9 cellular contexts compared by ENCODE assay signal in genomic region chr3:45551214-45552010, GRCh38. TPM values are rescaled to one million over a fixed set of nuclear protein-coding genes. Genes with fewer than 3 reads are reported as not detected.
DNase-seq lines count a peak whose midpoint lies in the region; FAIRE-seq and TF ChIP-seq lines count a peak whose summit lies in the region.
"Had no signal": no experiment of that assay in that cellular context is flagged by ENCODE, and none has a peak within 500 bp of the region (broad histone marks: within the 10 kb centered on the region; RNA-seq: fewer than 3 reads in every experiment).

No MANE protein-coding gene starts in this region.

- H3K4ac ChIP-seq in trophoblast cell (ENCODE audit: low read depth, low read length): no peak overlapping the region

- CTCF ChIA-PET in PC-9 (lab: Charles Lee): interaction anchor here (0.5 to 0.7 kb wide), 2 partner anchors 103 to 449 kb away, joined by 4 to 10 read pairs; no protein-coding TSS in a partner anchor

- no peaks in the 10 kb centered on the region for H3K79me1 ChIP-seq in trophoblast cell (ENCODE audit: low read length)

- intact Hi-C loops in PC-9 (cut with micrococcal nuclease; ENCODE audit: unreplicated experiment): no loop called here

- H3K9me2 ChIP-seq in PC-9 (ENCODE audit: insufficient read depth): no peaks in the 10 kb centered on the region

- H2BK120ac ChIP-seq in trophoblast cell (ENCODE audit: insufficient read depth, low read length, poor library complexity): no peak overlapping the region

- H3K27ac Mint-ChIP-seq in immature natural killer cell: no peak overlapping the region

- no peak for FAIRE-seq in GM12892 (lab: Jason Lieb, UNC)
- FAIRE-seq: endometrium had no signal

- TF ChIP-seq CTCF in PC-9 (conservative IDR thresholded peaks at IDR 0.05): no peak

- H3K27ac ChIP-seq in BLaER1 treated with 17β-estradiol and CSF1 and Interleukin-3, amounts not matched to agents 10 nM and 100 nM: no peak overlapping the region
- H3K27ac ChIP-seq in PC-9: no peak overlapping the region
- no peak overlapping the region for H3K27ac ChIP-seq in trophoblast cell (ENCODE audit: low read depth, low read length)

- H4K20me1 ChIP-seq in BLaER1 treated with 17β-estradiol and CSF1 and Interleukin-3, amounts not matched to agents 10 nM and 100 nM: peaks cover 0 to 76% (median 65%) of the 10 kb centered on the region in 11 experiments; a peak in 19 of 22 replicates
- H4K20me1 ChIP-seq in PC-9 (ENCODE audit: insufficient read depth): no peaks in the 10 kb centered on the region

- H3K4me2 ChIP-seq in BLaER1 treated with 17β-estradiol and CSF1 and Interleukin-3, amounts not matched to agents 10 nM and 100 nM: peak overlapping the region; percentile 71 to 91 (median 80)
- peak overlapping the region; percentile 43 for H3K4me2 ChIP-seq in PC-9
- H3K4me2 ChIP-seq in trophoblast cell (ENCODE audit: low read length): no peak overlapping the region

- H3K4me1 ChIP-seq in BLaER1 treated with 17β-estradiol and CSF1 and Interleukin-3, amounts not matched to agents 10 nM and 100 nM: peaks cover 72 to 84% (median 78%) of the 10 kb centered on the region in 10 experiments
- peaks cover 53% of the 10 kb centered on the region for H3K4me1 ChIP-seq in PC-9 (replicated peaks; ENCODE audit: insufficient read depth)
- peaks cover 28 to 30% of the 10 kb centered on the region in 2 experiments for H3K4me1 ChIP-seq in trophoblast cell (ENCODE audit: control insufficient read depth in 1 of 2, insufficient read depth in 2 of 2, low read length in 2 of 2)

- H2AFZ ChIP-seq in PC-9 (no peak overlapping the region), trophoblast cell (ENCODE audit: insufficient read depth, low read length, poor library complexity) (no peak overlapping the region)

- no peak overlapping the region for H3K18ac ChIP-seq in trophoblast cell (ENCODE audit: low read length)

- peaks cover 0 to 13% (median 3%) of the 10 kb centered on the region in 3 donors for H3K27me3 Mint-ChIP-seq in immature natural killer cell (ENCODE audit: low read depth in 3 of 3)

- no peak overlapping the region for H4K91ac ChIP-seq in trophoblast cell (ENCODE audit: low read depth, low read length)

- no peaks in the 10 kb centered on the region for H3K9me3 Mint-ChIP-seq in immature natural killer cell

- WGBS in trophoblast cell (ENCODE audit: extremely low coverage, insufficient coverage, insufficient read length): no CpG with 5 or more reads among the region's 11 CpGs

- 0 out of 22 replicates have a peak overlapping the region, but pooled peaks of 1 of the 11 experiments have one; percentile 5 for H3K9ac ChIP-seq in BLaER1 treated with 17β-estradiol and CSF1 and Interleukin-3, amounts not matched to agents 10 nM and 100 nM
- H3K9ac ChIP-seq in trophoblast cell (ENCODE audit: low read length): no peak overlapping the region

- peaks cover 23% of the 10 kb centered on the region; the same call in 1 of the 2 replicates for H3F3A ChIP-seq in PC-9 (ENCODE audit: insufficient read depth, low read depth)

- H3K23ac ChIP-seq in trophoblast cell (ENCODE audit: low read length): no peak overlapping the region

- H4K12ac ChIP-seq in trophoblast cell (ENCODE audit: low read depth, low read length): no peak overlapping the region

- peaks cover 32 to 34% of the 10 kb centered on the region in 2 donors for H3K4me1 Mint-ChIP-seq in immature natural killer cell

- peaks cover 15 to 43% (median 38%) of the 10 kb centered on the region in 11 experiments; a peak in 21 of 22 replicates for H3K27me3 ChIP-seq in BLaER1 treated with 17β-estradiol and CSF1 and Interleukin-3, amounts not matched to agents 10 nM and 100 nM
- H3K27me3 ChIP-seq in PC-9 (ENCODE audit: insufficient read depth, low read depth) (no peaks in the 10 kb centered on the region), trophoblast cell (ENCODE audit: insufficient read depth, low read length) (no peaks in the 10 kb centered on the region)

- H3K4me3 ChIP-seq in BLaER1 treated with 17β-estradiol and CSF1 and Interleukin-3, amounts not matched to agents 10 nM and 100 nM: peak overlapping the region in 1 of 10 experiments; percentile 3; a peak in 1 of 20 replicates
- H3K4me3 ChIP-seq in PC-9 (no peak overlapping the region), trophoblast cell (ENCODE audit: low read depth, low read length) (no peak overlapping the region)

- no peak overlapping the region for H2BK5ac ChIP-seq in trophoblast cell (ENCODE audit: low read depth, low read length, poor library complexity)

- DNase-seq in PC-9: peak; percentile 79 to 85
- peak; percentile 96 for DNase-seq in fibroblast of peridontal ligament (ENCODE audit: extremely low read depth)
- DNase-seq in trophoblast cell: peak; percentile 98 to 99
- no peak for DNase-seq in NCI-H1092 (lab: John Stamatoyannopoulos, UW)
- DNase-seq in immature natural killer cell: no peak
- no peak for DNase-seq in NOMO-1 treated with dmso at 0.1 percent for 144 hours (lab: John Stamatoyannopoulos, UW; ENCODE audit: unreplicated experiment)
- no peak for DNase-seq in GM12892 (ENCODE audit: insufficient read length)

- H3K4me3 Mint-ChIP-seq in immature natural killer cell: no peak overlapping the region

- H3K79me2 ChIP-seq in PC-9 (ENCODE audit: low read depth) (no peaks in the 10 kb centered on the region), trophoblast cell (ENCODE audit: control insufficient read depth, insufficient read depth, low read length, poor library complexity) (no peaks in the 10 kb centered on the region)

- H4K8ac ChIP-seq in trophoblast cell (ENCODE audit: low read depth, low read length): no peak overlapping the region

- TF ChIP-seq POLR2A in GM12892 (IDR thresholded peaks at IDR 0.05; ENCODE audit: low read depth, low read length): no peak

- peaks cover 0 to 19% (median 0%) of the 10 kb centered on the region in 3 donors for H3K36me3 Mint-ChIP-seq in immature natural killer cell

- POLR2A ChIA-PET in PC-9 (lab: Charles Lee; ENCODE audit: unreplicated experiment): interaction anchor here (0.6 kb wide), 1 partner anchor 31 kb away, joined by 23 read pairs; no protein-coding TSS in a partner anchor

- peaks cover 0 to 7% (median 0%) of the 10 kb centered on the region in 11 experiments; a peak in 1 of 22 replicates for H3K36me3 ChIP-seq in BLaER1 treated with 17β-estradiol and CSF1 and Interleukin-3, amounts not matched to agents 10 nM and 100 nM
- H3K36me3 ChIP-seq in PC-9 (ENCODE audit: low read depth) (no peaks in the 10 kb centered on the region), trophoblast cell (ENCODE audit: control insufficient read depth in 1 of 2, insufficient read depth in 2 of 2, low read length in 2 of 2) (peaks cover 10% of the 10 kb centered on the region in 2 experiments)

- no peaks in the 10 kb centered on the region for H3K9me3 ChIP-seq in BLaER1 treated with 17β-estradiol and CSF1 and Interleukin-3, amounts not matched to agents 10 nM and 100 nM (replicated peaks in 1 of 11)
- H3K9me3 ChIP-seq in PC-9 (ENCODE audit: insufficient read depth, low read depth) (no peaks in the 10 kb centered on the region), trophoblast cell (ENCODE audit: insufficient read depth, low read depth, low read length) (no peaks in the 10 kb centered on the region)

- no peak overlapping the region for H3K14ac ChIP-seq in trophoblast cell (ENCODE audit: low read length)

- H2AK5ac ChIP-seq in trophoblast cell (ENCODE audit: low read length): no peak overlapping the region

- no TSS peak for BruUV-seq in PC-9 (replicated peaks; lab: Mats Ljungman, UMichigan)

- H2BK12ac ChIP-seq in trophoblast cell (ENCODE audit: low read length): no peak overlapping the region

RNA-seq across cellular contexts. Expression of gene LIMD1, which starts 43.1 kb away (rescaled TPM):
- total RNA-seq in PC-9 (2021): 32.4 and 32.9 TPM in 2 replicates
- polyA plus RNA-seq in trophoblast cell (2013): 4.3 TPM in 2 replicates
- 10 to 100 TPM in 1 of 3 donors, 1 to 10 TPM in 1, under 1 TPM in 1; 0.62 to 12.8 (median 3.5) TPM for polyA plus RNA-seq in immature natural killer cell
- 20.1 TPM for polyA plus RNA-seq in GM12892 (2012; ENCODE audit: missing spikeins)

Comparison
In these comparisons a context has a peak if more than half of its experiments do, and no peak if none do; other contexts are left out.
1. DNase-seq: peak in PC-9 (2 of 2), fibroblast of peridontal ligament (single experiment) and trophoblast cell (2 of 2); none in NCI-H1092 (single experiment), immature natural killer cell (0 of 3), NOMO-1 treated with dmso at 0.1 percent for 144 hours (single experiment) and GM12892 (single experiment).